Comparison of ENCODE assay signal across 9 cellular contexts in genomic region chr9:89000973-89001916, GRCh38. TPM values are rescaled to one million over a fixed set of nuclear protein-coding genes. Genes with fewer than 3 reads are reported as not detected.
DNase-seq lines count a peak whose midpoint lies in the region; ATAC-seq and TF ChIP-seq lines count a peak whose summit lies in the region.
"Had no signal": no experiment of that assay in that cellular context is flagged by ENCODE, and none has a peak within 500 bp of the region (broad histone marks: within the 10 kb centered on the region; RNA-seq: fewer than 3 reads in every experiment).

No MANE protein-coding gene starts in this region.

- no peaks in the 10 kb centered on the region for H3K27me3 ChIP-seq in DND-41 (ENCODE audit: insufficient read depth, low read length, poor library complexity)
- no peaks in the 10 kb centered on the region for H3K27me3 ChIP-seq in right lobe of liver

- peaks cover 10% of the 10 kb centered on the region for H3K4me1 ChIP-seq in DND-41 (ENCODE audit: insufficient read depth, low read length)
- H3K4me1 ChIP-seq in right lobe of liver = peaks cover 0 to 5% (median 2%) of the 10 kb centered on the region in 4 donors

- no peak overlapping the region for H3K27ac ChIP-seq in DND-41 (ENCODE audit: low read length)
- no peak overlapping the region for H3K27ac ChIP-seq in right lobe of liver
- H3K27ac ChIP-seq: epithelial cell of prostate had no signal

- no peaks in the 10 kb centered on the region for H3K79me2 ChIP-seq in DND-41 (ENCODE audit: insufficient read depth, low read length)

- intact Hi-C loops in right lobe of liver (cut with DNase I) = loop anchor here (5.0 kb wide), 1 partner anchor 409 kb away; no protein-coding TSS in a partner anchor

- DNase-seq in DND-41 (peak; percentile 80), NCI-H446 (lab: John Stamatoyannopoulos, UW) (peak; percentile 59 to 85), dermis blood vessel endothelial cell (peak; percentile 89), right lobe of liver (peak; percentile 83 to 87 (median 87))
- DNase-seq in activated CD4-positive, alpha-beta T cell treated with anti-CD3 and anti-CD28 coated beads, Interleukin-2, amount 50 U/mL, for 1 hour = peak; percentile 75
- peak; percentile 69 to 80 (median 71) for DNase-seq in stimulated activated CD4-positive, alpha-beta T cell treated with anti-CD3 and anti-CD28 coated beads, TNF-alpha, amount 100 ng/mL, for 24 hours (ENCODE audit: low read depth in 3 of 3)

- no peak overlapping the region for H3K9ac ChIP-seq in DND-41 (ENCODE audit: low read depth, low read length)

- TF ChIP-seq POLR2A in right lobe of liver (IDR thresholded peaks at IDR 0.05) = no peak

- WGBS in right lobe of liver (ENCODE audit: insufficient coverage, low coverage, low lambda C conversion rate, missing lambda C conversion rate) = 11% methylated on average over 32 of the region's 52 CpGs

- no peaks in the 10 kb centered on the region for H4K20me1 ChIP-seq in DND-41 (ENCODE audit: insufficient read depth, low read length)

- TF ChIP-seq CTCF in DND-41 (IDR thresholded peaks at IDR 0.05; ENCODE audit: borderline replicate concordance, extremely low read depth, low read length, poor library complexity, severe bottlenecking) = peak; percentile 85
- peak; percentile 74 to 84 (median 80) for TF ChIP-seq CTCF in right lobe of liver (IDR thresholded peaks at IDR 0.05)

- ATAC-seq in DND-41 (ENCODE audit: insufficient read depth, low read depth) (peak; percentile 94), HG02938 (IDR thresholded peaks at IDR 0.05; ENCODE audit: unreplicated experiment) (peak; percentile 61), right lobe of liver (peak; percentile 84 to 91 (median 88)), HG02852 (IDR thresholded peaks at IDR 0.05; ENCODE audit: unreplicated experiment) (no peak)

- H2AFZ ChIP-seq in DND-41 (ENCODE audit: low read depth, low read length) = 0 out of 2 replicates have a peak overlapping the region, but pooled peaks have one; percentile 15

- peak overlapping the region; percentile 49; the same call in 1 of the 2 replicates for H3K4me2 ChIP-seq in DND-41 (ENCODE audit: insufficient read depth, low read length)

- H3K9me3 ChIP-seq in DND-41 (ENCODE audit: insufficient read depth, low read length, severe bottlenecking) = no peaks in the 10 kb centered on the region
- no peaks in the 10 kb centered on the region for H3K9me3 ChIP-seq in right lobe of liver

- H3K4me3 ChIP-seq in DND-41 (ENCODE audit: low read depth in 1 of 2, low read length in 2 of 2) (no peak overlapping the region), right lobe of liver (no peak overlapping the region)

- H3K36me3 ChIP-seq in DND-41 (ENCODE audit: insufficient read depth, low read length) (no peaks in the 10 kb centered on the region), right lobe of liver (no peaks in the 10 kb centered on the region)

RNA-seq across cellular contexts. Expression of gene S1PR3, which starts 10.0 kb away (rescaled TPM):
- total RNA-seq in dermis blood vessel endothelial cell = 1.0 and 3.6 TPM in 2 replicates
- 1 to 10 TPM; 1.0 to 9.5 (median 5.0) TPM for total RNA-seq in right lobe of liver
